ENCODE assay signal across 22 cellular contexts in genomic region chr4:86894465-86894864, GRCh38. TPM values are rescaled to one million over a fixed set of nuclear protein-coding genes. Genes with fewer than 3 reads are reported as not detected.
DNase-seq lines count a peak whose midpoint lies in the region; ATAC-seq and TF ChIP-seq lines count a peak whose summit lies in the region.
"Had no signal": no experiment of that assay in that cellular context is flagged by ENCODE, and none has a peak within 500 bp of the region (broad histone marks: within the 10 kb centered on the region; RNA-seq: fewer than 3 reads in every experiment).

No MANE protein-coding gene starts in this region.

- intact Hi-C loops in upper lobe of right lung (cut with DNase I), result loop anchor here (5.0 kb wide), 1 partner anchor 397 kb away; no protein-coding TSS in a partner anchor

- ATAC-seq in HG02852 (IDR thresholded peaks at IDR 0.05; ENCODE audit: unreplicated experiment), result no peak
- no peak for ATAC-seq in upper lobe of right lung
- ATAC-seq: GM12878 had no signal

- H3K36me3 ChIP-seq in brain microvascular endothelial cell (replicated peaks) (no peaks in the 10 kb centered on the region), upper lobe of right lung (no peaks in the 10 kb centered on the region)
- H3K36me3 ChIP-seq: transverse colon, WERI-Rb-1 had no signal

- H3K4me1 ChIP-seq in upper lobe of right lung, result peaks cover 5% of the 10 kb centered on the region

- no peaks in the 10 kb centered on the region for H3K9me3 ChIP-seq in upper lobe of right lung
- H3K9me3 ChIP-seq: transverse colon had no signal

- no peaks in the 10 kb centered on the region for H3K27me3 ChIP-seq in brain microvascular endothelial cell (replicated peaks)
- H3K27me3 ChIP-seq in upper lobe of right lung, result no peaks in the 10 kb centered on the region
- H3K27me3 ChIP-seq: transverse colon had no signal

- H3K4me3 ChIP-seq in brain microvascular endothelial cell (ENCODE audit: low read depth, low read length), result no peak overlapping the region
- no peak overlapping the region for H3K4me3 ChIP-seq in upper lobe of right lung
- H3K4me3 ChIP-seq: GM12878, transverse colon had no signal

- TF ChIP-seq CTCF in brain microvascular endothelial cell (IDR thresholded peaks at IDR 0.05; ENCODE audit: low read depth, low read length, missing control alignments), result no peak
- TF ChIP-seq CTCF in upper lobe of right lung (IDR thresholded peaks at IDR 0.05), result no peak

- DNase-seq in DMS53 treated with DMSO at 0.1 percent for 48 hours (lab: John Stamatoyannopoulos, UW; ENCODE audit: unreplicated experiment) (peak; percentile 40), HT1080 (ENCODE audit: low read depth) (peak; percentile 72), brain microvascular endothelial cell (peak; percentile 9), kidney tubule cell (ENCODE audit: low spot score) (peak; percentile 74), GM03348 (ENCODE audit: low spot score) (no peak), upper lobe of right lung (no peak)
- no peak for DNase-seq in activated effector memory CD4-positive, alpha-beta T cell treated with anti-CD3 and anti-CD28 coated beads, Interleukin-2, amount 50 U/mL, for 16 hours
- DNase-seq: activated CD4-positive, alpha-beta memory T cell treated with anti-CD3 and anti-CD28 coated beads for 36 hours; activated naive CD4-positive, alpha-beta T cell treated with anti-CD3 and anti-CD28 coated beads, Interleukin-2, amount 10 ng/mL, durations not matched to agents 7 days and 5 days; activated T-cell treated with anti-CD3 and anti-CD28 coated beads, Interleukin-2, amount 50 U/mL, for 1 hour; COR-L47; cortex of kidney; NCI-H1694 treated with DMSO at 0.1 percent for 48 hours; NCI-H2227 treated with DMSO at 0.1 percent for 48 hours; RPMI8226; stimulated activated naive CD4-positive, alpha-beta T cell treated with Interleukin-2 at 50 U/mL for 16 hours; transverse colon; WERI-Rb-1 had no signal

- H3K27ac ChIP-seq in brain microvascular endothelial cell (peak overlapping the region; percentile 17), upper lobe of right lung (no peak overlapping the region)
- H3K27ac ChIP-seq: transverse colon, WERI-Rb-1 had no signal

- in situ Hi-C loops in brain microvascular endothelial cell (cut with HindIII; ENCODE audit: low pct_ligation_motif_present, low sequenced_read_pairs), result no loop called here

RNA-seq across cellular contexts. Expression of gene C4orf36, which starts 2.2 kb away (rescaled TPM):
- total RNA-seq in HT1080 (2014; rRNA removed; shearing (Covaris generic)), result 0.13 and 2.6 TPM in 2 replicates
- polyA plus RNA-seq in HT1080 (2015; cell fraction: cytosol; rRNA removed), result 0.21 and 1.3 TPM in 2 replicates
- 0.32 TPM in 1 of 2 replicates, not detected in the other for polyA plus RNA-seq in HT1080 (2015; cell fraction: nucleus; rRNA removed)
- 2.3 TPM for total RNA-seq in upper lobe of right lung
- total RNA-seq: T-helper 1 cell treated with Interleukin-12 subunit alpha and Interleukin-12 subunit beta and Interleukin-4 antibody, amounts not matched to agents 30 ng/mL and 1 ng/mL, for 36 hours had no signal

RNA-seq across cellular contexts. Expression of gene AFF1, which starts 40.3 kb away (rescaled TPM):
- total RNA-seq in HT1080 (2014; rRNA removed; shearing (Covaris generic)), result 8.4 and 13.5 TPM in 2 replicates
- 9.5 and 13.2 TPM in 2 replicates for polyA plus RNA-seq in HT1080 (2015; cell fraction: cytosol; rRNA removed)
- 22.5 and 24.7 TPM in 2 replicates for polyA plus RNA-seq in HT1080 (2015; cell fraction: nucleus; rRNA removed)
- 103 TPM for total RNA-seq in upper lobe of right lung

RNA-seq across cellular contexts. Expression of gene SLC10A6, which starts 45.3 kb away (rescaled TPM):
- not detected in 2 replicates for total RNA-seq in HT1080 (2014; rRNA removed; shearing (Covaris generic))
- polyA plus RNA-seq in HT1080 (2015; cell fraction: cytosol; rRNA removed), result not detected in 2 replicates
- polyA plus RNA-seq in HT1080 (2015; cell fraction: nucleus; rRNA removed), result not detected in 2 replicates
- 0.87 TPM for total RNA-seq in upper lobe of right lung
- total RNA-seq: activated CD4-positive, alpha-beta memory T cell treated with anti-CD3 and anti-CD28 coated beads for 36 hours; epithelial cell of proximal tubule; GM12878; T-helper 1 cell treated with Interleukin-12 subunit alpha and Interleukin-12 subunit beta and Interleukin-4 antibody, amounts not matched to agents 30 ng/mL and 1 ng/mL, for 36 hours had no signal

Comparison
In these comparisons a context has a peak if more than half of its experiments do, and no peak if none do; other contexts are left out.
1. DNase-seq: peak in DMS53 treated with DMSO at 0.1 percent for 48 hours (single experiment), HT1080 (single experiment), brain microvascular endothelial cell (single experiment) and kidney tubule cell (single experiment); none in activated effector memory CD4-positive, alpha-beta T cell treated with anti-CD3 and anti-CD28 coated beads, Interleukin-2, amount 50 U/mL, for 16 hours (single experiment), GM03348 (single experiment) and upper lobe of right lung (single experiment).